8 cellular contexts compared by ENCODE assay signal in the genomic region with DNA sequence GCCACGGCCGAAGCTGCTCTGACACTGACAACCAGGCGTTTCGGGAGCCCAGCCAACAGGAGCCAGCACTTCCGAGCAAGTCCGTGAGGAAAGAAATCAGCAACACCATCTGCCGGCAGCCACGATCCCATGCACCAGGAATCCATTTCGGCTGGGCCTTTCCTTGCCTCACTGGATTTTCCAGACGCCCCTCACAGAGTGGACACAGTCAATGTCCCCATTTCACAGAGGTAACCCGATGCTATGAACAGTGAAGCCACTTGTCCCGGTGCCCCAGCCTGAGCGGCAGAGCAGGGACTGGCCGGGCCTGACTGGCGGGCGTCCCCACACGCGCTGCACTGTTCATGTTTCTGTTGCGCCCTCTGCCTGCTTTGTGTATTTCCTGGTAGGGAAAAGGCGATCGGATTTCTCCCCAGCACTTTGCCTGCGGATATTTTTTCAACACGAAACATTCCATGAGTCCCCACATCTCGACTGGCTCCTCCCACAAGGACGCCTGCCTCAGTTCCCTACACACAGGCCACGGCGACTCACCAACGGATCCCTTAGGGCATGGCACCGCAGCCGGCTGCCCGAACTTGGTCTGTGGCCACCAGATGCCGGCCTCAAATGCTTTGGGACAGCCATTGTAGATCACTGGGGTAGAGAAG. TPM values are rescaled to one million over a fixed set of nuclear protein-coding genes. Genes with fewer than 3 reads are reported as not detected.
DNase-seq lines count a peak whose midpoint lies in the region; ATAC-seq, FAIRE-seq and TF ChIP-seq lines count a peak whose summit lies in the region.

No MANE protein-coding gene starts in this region.

- intact Hi-C loops in left colon (cut with DNase I, micrococcal nuclease), result no loop called here

- FAIRE-seq in bronchial epithelial cell (lab: Jason Lieb, UNC), result peak; percentile 89
- FAIRE-seq in urothelium cell line (lab: Jason Lieb, UNC), result peak; percentile 77

- no peaks in the 10 kb centered on the region for H3K27me3 ChIP-seq in bronchial epithelial cell (ENCODE audit: control insufficient read depth, insufficient read depth, low read length)

- peak; percentile 55 for TF ChIP-seq CTCF in bronchial epithelial cell (IDR thresholded peaks at IDR 0.05; ENCODE audit: insufficient read depth, low read length, severe bottlenecking)

- ATAC-seq in left colon, result peak; percentile 77
- no peak for ATAC-seq in GM21825 (IDR thresholded peaks at IDR 0.05; ENCODE audit: unreplicated experiment)

- H3K4me3 ChIP-seq in bronchial epithelial cell (ENCODE audit: low read depth, low read length), result no peak overlapping the region

- peak; percentile 1 for DNase-seq in SIG-M5 treated with dmso at 0.1 percent for 504 hours (lab: John Stamatoyannopoulos, UW; ENCODE audit: unreplicated experiment)
- DNase-seq in SIG-M5 (lab: John Stamatoyannopoulos, UW), result no peak
- DNase-seq in bronchial epithelial cell (ENCODE audit: low read depth), result peak; percentile 75
- no peak for DNase-seq in left colon
- peak; percentile 81 for DNase-seq in urothelium cell line (ENCODE audit: low spot score)
- DNase-seq in NCI-H187 (lab: John Stamatoyannopoulos, UW), result no peak
- no peak for DNase-seq in NCI-H146 (lab: John Stamatoyannopoulos, UW)

- peaks cover 41% of the 10 kb centered on the region for H3K36me3 ChIP-seq in bronchial epithelial cell (ENCODE audit: control insufficient read depth, insufficient read depth, low read length)

RNA-seq across cellular contexts. Expression of a gene that starts 55.3 kb away (rescaled TPM):
- total RNA-seq in bronchial epithelial cell (32.3 and 38.7 TPM in 2 replicates), left colon (10 to 100 TPM; 30.9 to 44.5 TPM)

Comparison
In these comparisons a context has a peak if more than half of its experiments do, and no peak if none do; other contexts are left out.
1. DNase-seq: peak in SIG-M5 treated with dmso at 0.1 percent for 504 hours (single experiment), bronchial epithelial cell (single experiment) and urothelium cell line (single experiment); none in SIG-M5 (single experiment), left colon (0 of 2), NCI-H187 (0 of 2) and NCI-H146 (single experiment).